Comparison of ENCODE assay signal across 11 cellular contexts in genomic region chr19:14550201-14550754, GRCh38. TPM values are rescaled to one million over a fixed set of nuclear protein-coding genes. Genes with fewer than 3 reads are reported as not detected.
DNase-seq lines count a peak whose midpoint lies in the region; ATAC-seq and TF ChIP-seq lines count a peak whose summit lies in the region.
"Had no signal": no experiment of that assay in that cellular context is flagged by ENCODE, and none has a peak within 500 bp of the region (broad histone marks: within the 10 kb centered on the region; RNA-seq: fewer than 3 reads in every experiment).

No MANE protein-coding gene starts in this region.

- BruUV-seq in HCT116 (replicated peaks; lab: Mats Ljungman, UMichigan): no TSS peak

- H3K4me3 ChIP-seq in HCT116 (replicated peaks in 1 of 2; ENCODE audit: low read depth in 1 of 2, low read length in 2 of 2) (peak overlapping the region in 1 of 2 experiments; percentile 30; a peak in 1 of 4 replicates), mucosa of descending colon (no peak overlapping the region)

- no peaks in the 10 kb centered on the region for H3K27me3 ChIP-seq in HCT116 (ENCODE audit: insufficient read depth, low read length)

- H2AFZ ChIP-seq in HCT116 (ENCODE audit: low read depth, low read length, poor library complexity, severe bottlenecking): no peak overlapping the region

- no peak for TF ChIP-seq CTCF in 22Rv1 (IDR thresholded peaks at IDR 0.05)
- no peak for TF ChIP-seq CTCF in HCT116 (IDR thresholded peaks at IDR 0.05 in 2 of 3, conservative IDR thresholded peaks at IDR 0.05 in 1 of 3; ENCODE audit: borderline replicate concordance in 1 of 3, insufficient read depth in 1 of 3, low read depth in 2 of 3, low read length in 2 of 3)
- TF ChIP-seq CTCF in mucosa of descending colon (IDR thresholded peaks at IDR 0.05): no peak

- peak; percentile 59 for ATAC-seq in HCT116
- peak; percentile 82 for ATAC-seq in mucosa of descending colon
- no peak for ATAC-seq in GM18517 (IDR thresholded peaks at IDR 0.05; ENCODE audit: unreplicated experiment)
- ATAC-seq: SK-N-SH treated with all-trans-retinoic acid at 6 μM for 48 hours had no signal

- CTCF ChIA-PET in HCT116 (lab: Charles Lee): interaction anchor here (0.6 to 1.4 kb wide), 5 partner anchors 15 to 136 kb away, joined by 3 to 5 read pairs (median 4); partner anchors contain the start of gene DNAJB1

- peak overlapping the region; percentile 77 for H3K4me2 ChIP-seq in HCT116 (ENCODE audit: low read length)

- H3K4me1 ChIP-seq in HCT116 (ENCODE audit: control insufficient read depth in 1 of 2, insufficient read depth in 2 of 2, low read length in 2 of 2): peaks cover 43 to 59% of the 10 kb centered on the region in 2 experiments
- peaks cover 26% of the 10 kb centered on the region for H3K4me1 ChIP-seq in mucosa of descending colon (ENCODE audit: low read depth)

- peak overlapping the region; percentile 48 for H3K9ac ChIP-seq in HCT116 (ENCODE audit: low read length)

- POLR2A ChIA-PET in HCT116 (lab: Charles Lee): interaction anchor here (0.6 to 3.0 kb wide), 8 partner anchors 14 to 45 kb away, joined by 3 to 22 read pairs (median 4); partner anchors contain the start of genes DNAJB1 and NDUFB7

- H3K9me2 ChIP-seq in HCT116 (ENCODE audit: insufficient read depth): no peaks in the 10 kb centered on the region

- intact Hi-C loops in HCT116 (cut with micrococcal nuclease) (no loop called here), mucosa of descending colon (cut with DNase I, micrococcal nuclease) (no loop called here)

- DNase-seq in HCT116 (ENCODE audit: low read depth, low spot score): no peak
- DNase-seq in mucosa of descending colon: peak; percentile 89 to 92 (median 90)
- no peak for DNase-seq in T1000 (lab: John Stamatoyannopoulos, UW)
- DNase-seq in DMS 273 (lab: John Stamatoyannopoulos, UW; ENCODE audit: unreplicated experiment): no peak
- DNase-seq in NCI-H526 (lab: John Stamatoyannopoulos, UW): no peak
- DNase-seq: midbrain, MM.1S had no signal

- RAD21 ChIA-PET in HCT116 (lab: Charles Lee; ENCODE audit: low non-redundant PET in 1 of 2, low total read pairs in 2 of 2, uncharacterized antibody in 2 of 2, unreplicated experiment in 2 of 2): no interaction called here

- H3K9me3 ChIP-seq in HCT116 (ENCODE audit: control insufficient read depth in 1 of 2, insufficient read depth in 1 of 2, low read depth in 1 of 2, low read length in 2 of 2) (no peaks in the 10 kb centered on the region), mucosa of descending colon (no peaks in the 10 kb centered on the region)

- no peak for TF ChIP-seq POLR2A in HCT116 (IDR thresholded peaks at IDR 0.05; ENCODE audit: borderline replicate concordance, extremely low read depth, insufficient read depth, insufficient read length)

- peaks cover 93% of the 10 kb centered on the region for H3K79me2 ChIP-seq in HCT116 (ENCODE audit: insufficient read depth, low read length)

- H3K36me3 ChIP-seq in HCT116 (ENCODE audit: control insufficient read depth in 1 of 2, insufficient read depth in 2 of 2, low read length in 2 of 2): no peaks in the 10 kb centered on the region; a peak in 1 of 4 replicates
- H3K36me3 ChIP-seq in mucosa of descending colon (ENCODE audit: low read depth): no peaks in the 10 kb centered on the region

- H3K27ac ChIP-seq in 22Rv1 (peak overlapping the region; percentile 62), HCT116 (ENCODE audit: low read depth, low read length) (peak overlapping the region; percentile 78), angular gyrus (ENCODE audit: low read depth, low read length) (peak overlapping the region; percentile 1)

- TF ChIP-seq RAD21 in HCT116 (IDR thresholded peaks at IDR 0.05; ENCODE audit: low read depth): 0 out of 2 replicates have a peak, but pooled peaks have one; percentile 14

- peaks cover 3% of the 10 kb centered on the region; the same call in 1 of the 2 replicates for H4K20me1 ChIP-seq in HCT116 (ENCODE audit: insufficient read depth)

TF ChIP-seq in HCT116, 20 proteins besides CTCF, POLR2A, EP300 and RAD21 (continues in another document):
- TF ChIP-seq MAX (IDR thresholded peaks at IDR 0.05): peak; percentile 75; the same call in 1 of the 2 replicates
- peak; percentile 45 for TF ChIP-seq POLR2AphosphoS5 (IDR thresholded peaks at IDR 0.05; ENCODE audit: low read depth, low read length)
- no peak for TF ChIP-seq CEBPB (IDR thresholded peaks at IDR 0.05; ENCODE audit: low read depth)
- no peak for TF ChIP-seq FOSL1 (IDR thresholded peaks at IDR 0.05; ENCODE audit: low read depth)
- no peak for TF ChIP-seq CBX3 (IDR thresholded peaks at IDR 0.05; ENCODE audit: low read depth)
- no peak for TF ChIP-seq JUND (IDR thresholded peaks at IDR 0.05)
- no peak for TF ChIP-seq ZBTB33 (IDR thresholded peaks at IDR 0.05; ENCODE audit: extremely low read depth, insufficient replicate concordance, low read length)
- TF ChIP-seq SIN3A (IDR thresholded peaks at IDR 0.05; ENCODE audit: low read depth): no peak
- TF ChIP-seq YY1 (IDR thresholded peaks at IDR 0.05; ENCODE audit: extremely low read depth, insufficient replicate concordance, low read depth, low read length): no peak
- TF ChIP-seq ATF3 (IDR thresholded peaks at IDR 0.05): no peak
- no peak for TF ChIP-seq EZH2 (IDR thresholded peaks at IDR 0.05)
- TF ChIP-seq SP1 (IDR thresholded peaks at IDR 0.05; ENCODE audit: low read depth): peak; percentile 35; the same call in 1 of the 2 replicates
- TF ChIP-seq EZH2phosphoT487 (IDR thresholded peaks at IDR 0.05; ENCODE audit: borderline replicate concordance): no peak
- no peak for TF ChIP-seq TCF7L2 (IDR thresholded peaks at IDR 0.05; ENCODE audit: borderline replicate concordance, extremely low read depth, insufficient read depth, insufficient read length)
- TF ChIP-seq REST (IDR thresholded peaks at IDR 0.05; ENCODE audit: low read depth): no peak
- no peak for TF ChIP-seq ELF1 (IDR thresholded peaks at IDR 0.05; ENCODE audit: borderline replicate concordance, low read depth)
- TF ChIP-seq SRF (IDR thresholded peaks at IDR 0.05; ENCODE audit: low read depth): no peak
- TF ChIP-seq ZFX (IDR thresholded peaks at IDR 0.05): no peak

RNA-seq across cellular contexts. Expression of gene TECR, which starts 20.9 kb away (rescaled TPM):
- total RNA-seq in HCT116 (2021; ENCODE audit: unreplicated experiment): 232 TPM
- polyA plus RNA-seq in HCT116 (2012): 305 and 352 TPM in 2 replicates
- 100 to 1,000 TPM in 2 of 3 donors, 10 to 100 TPM in 1; 94.4 to 155 (median 141) TPM for total RNA-seq in mucosa of descending colon

RNA-seq across cellular contexts. Expression of gene NDUFB7, which starts 21.6 kb away (rescaled TPM):
- 167 TPM for total RNA-seq in HCT116 (2021; ENCODE audit: unreplicated experiment)
- 214 and 236 TPM in 2 replicates for polyA plus RNA-seq in HCT116 (2012)
- 100 to 1,000 TPM; 172 to 255 (median 241) TPM for total RNA-seq in mucosa of descending colon

RNA-seq across cellular contexts. Expression of gene DNAJB1, which starts 32.1 kb away (rescaled TPM):
- total RNA-seq in HCT116 (2021; ENCODE audit: unreplicated experiment): 175 TPM
- 129 and 139 TPM in 2 replicates for polyA plus RNA-seq in HCT116 (2012)
- total RNA-seq in mucosa of descending colon: 100 to 1,000 TPM; 104 to 110 (median 107) TPM

RNA-seq across cellular contexts. Expression of gene CLEC17A, which starts 32.6 kb away (rescaled TPM):
- not detected for total RNA-seq in HCT116 (2021; ENCODE audit: unreplicated experiment)
- polyA plus RNA-seq in HCT116 (2012): 0.04 and 0.08 TPM in 2 replicates
- under 1 TPM in 2 of 3 donors, not detected in 1; 0.29 to 0.34 TPM for total RNA-seq in mucosa of descending colon

RNA-seq across cellular contexts. Expression of gene GIPC1, which starts 54.4 kb away (rescaled TPM):
- total RNA-seq in HCT116 (2021; ENCODE audit: unreplicated experiment) (103 TPM), mucosa of descending colon (100 to 1,000 TPM; 199 to 374 (median 300) TPM)
- 112 and 135 TPM in 2 replicates for polyA plus RNA-seq in HCT116 (2012)

Comparison
In these comparisons a context has a peak if more than half of its experiments do, and no peak if none do; other contexts are left out.
1. H3K27ac ChIP-seq: peak in every context shown above with its lines; median percentile 78 in HCT116; 62 in 22Rv1; 1 in angular gyrus.
2. DNase-seq: peak in mucosa of descending colon (3 of 3); none in HCT116 (single experiment), T1000 (single experiment), DMS 273 (single experiment) and NCI-H526 (0 of 2).